17 cellular contexts compared by ENCODE assay signal in the genomic region with DNA sequence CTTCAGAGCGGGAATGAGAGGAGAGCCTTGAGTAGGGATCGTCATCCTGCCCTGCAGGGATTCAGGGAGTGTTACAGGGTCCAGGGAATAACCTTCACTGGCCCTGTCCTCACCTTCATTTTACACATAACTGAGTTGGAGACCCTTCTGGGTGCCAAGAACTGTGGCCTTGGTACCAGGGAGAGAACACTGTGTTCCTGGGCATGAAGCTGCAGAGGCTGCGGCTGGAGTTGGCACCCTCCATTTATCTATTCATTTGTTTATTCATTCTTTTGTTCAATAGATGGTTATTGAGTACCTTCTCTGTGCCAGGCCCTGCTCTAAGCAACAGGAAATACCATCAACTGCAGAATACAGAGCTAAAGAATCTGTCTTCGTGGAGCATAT. TPM values are rescaled to one million over a fixed set of nuclear protein-coding genes. Genes with fewer than 3 reads are reported as not detected.
DNase-seq lines count a peak whose midpoint lies in the region; ATAC-seq and TF ChIP-seq lines count a peak whose summit lies in the region.
"Had no signal": no experiment of that assay in that cellular context is flagged by ENCODE, and none has a peak within 500 bp of the region (broad histone marks: within the 10 kb centered on the region; RNA-seq: fewer than 3 reads in every experiment).

No MANE protein-coding gene starts in this region.

- H3K27ac Mint-ChIP-seq in CD14-positive monocyte: peak overlapping the region; percentile 50 to 94 (median 82)
- H3K27ac Mint-ChIP-seq: activated CD8-positive, alpha-beta T cell treated with anti-CD3 and anti-CD28 coated beads, Interleukin-2, amount 10 ng/mL, durations not matched to agents 7 days and 5 days; activated naive CD8-positive, alpha-beta T cell treated with anti-CD3 and anti-CD28 coated beads, Interleukin-2, amount 50 U/mL, for 24 hours; effector memory CD8-positive, alpha-beta T cell; naive thymus-derived CD8-positive, alpha-beta T cell; WTC11 had no signal

- H3K36me3 Mint-ChIP-seq in CD14-positive monocyte: peaks cover 15 to 16% of the 10 kb centered on the region in 2 donors
- H3K36me3 Mint-ChIP-seq: naive thymus-derived CD8-positive, alpha-beta T cell; WTC11 had no signal

- CTCF ChIA-PET in PC-9 (lab: Charles Lee): interaction anchor here (1.0 kb wide), 1 partner anchor 19 kb away, joined by 4 read pairs; no protein-coding TSS in a partner anchor

- peak overlapping the region; percentile 96 for H3K4me2 ChIP-seq in PC-9
- H3K4me2 ChIP-seq in osteoblast (ENCODE audit: insufficient read depth, low read length): no peak overlapping the region

- no peaks in the 10 kb centered on the region for H3K9me2 ChIP-seq in PC-9 (ENCODE audit: insufficient read depth)

- no peak for TF ChIP-seq POLR2A in esophagus squamous epithelium (IDR thresholded peaks at IDR 0.05)

- peaks cover 16 to 22% (median 20%) of the 10 kb centered on the region in 3 donors for H3K27me3 Mint-ChIP-seq in CD14-positive monocyte (ENCODE audit: low read depth in 3 of 3)

- DNase-seq in CD14-positive monocyte (ENCODE audit: low spot score): no peak
- DNase-seq in PC-9: no peak
- no peak for DNase-seq in esophagus squamous epithelium (lab: John Stamatoyannopoulos, UW)
- DNase-seq in osteoblast (ENCODE audit: insufficient read length, low spot score, missing footprints): peak; percentile 21
- DNase-seq in mesenteric fat pad (ENCODE audit: low spot score): no peak
- no peak for DNase-seq in NCI-H526 (lab: John Stamatoyannopoulos, UW)
- DNase-seq in effector memory CD4-positive, alpha-beta T cell: no peak
- DNase-seq: activated CD8-positive, alpha-beta T cell treated with anti-CD3 and anti-CD28 coated beads, Interleukin-2, amount 10 ng/mL, durations not matched to agents 7 days and 5 days; activated naive CD8-positive, alpha-beta T cell treated with anti-CD3 and anti-CD28 coated beads, Interleukin-2, amount 50 U/mL, for 24 hours; effector memory CD8-positive, alpha-beta T cell; GF-D8; H7; NCI-H524 treated with DMSO at 0.1 percent for 48 hours had no signal

- 33 to 51% methylated on average over 3 to 4 of the region's 4 CpGs for WGBS in esophagus squamous epithelium, 2 donors

- ATAC-seq in GM18511 (IDR thresholded peaks at IDR 0.05; ENCODE audit: unreplicated experiment): no peak
- ATAC-seq: activated CD8-positive, alpha-beta T cell treated with anti-CD3 and anti-CD28 coated beads, Interleukin-2, amount 10 ng/mL, durations not matched to agents 7 days and 5 days; activated naive CD8-positive, alpha-beta T cell treated with anti-CD3 and anti-CD28 coated beads, Interleukin-2, amount 50 U/mL, for 24 hours; effector memory CD8-positive, alpha-beta T cell; naive thymus-derived CD8-positive, alpha-beta T cell; WTC11 had no signal

- no TSS peak for BruUV-seq in PC-9 (replicated peaks; lab: Mats Ljungman, UMichigan)

- peaks cover 62% of the 10 kb centered on the region for H3K36me3 ChIP-seq in PC-9 (ENCODE audit: low read depth)
- H3K36me3 ChIP-seq in esophagus squamous epithelium: no peaks in the 10 kb centered on the region
- H3K36me3 ChIP-seq in osteoblast (ENCODE audit: insufficient read depth, low read length): peaks cover 2% of the 10 kb centered on the region
- no peaks in the 10 kb centered on the region for H3K36me3 ChIP-seq in effector memory CD4-positive, alpha-beta T cell (ENCODE audit: control insufficient read depth, insufficient read depth, low read length)

- no peak overlapping the region for H3K4me3 ChIP-seq in PC-9
- H3K4me3 ChIP-seq in esophagus squamous epithelium: no peak overlapping the region
- H3K4me3 ChIP-seq in osteoblast (ENCODE audit: insufficient read depth, low read length): no peak overlapping the region
- no peak overlapping the region for H3K4me3 ChIP-seq in effector memory CD4-positive, alpha-beta T cell (ENCODE audit: insufficient read depth, low read depth, low read length, poor library complexity, severe bottlenecking)

- H4K20me1 ChIP-seq in PC-9 (ENCODE audit: insufficient read depth): no peaks in the 10 kb centered on the region; the same call in 1 of the 2 replicates
- H4K20me1 ChIP-seq in osteoblast (ENCODE audit: insufficient read depth, low read length): no peaks in the 10 kb centered on the region

- POLR2A ChIA-PET in PC-9 (lab: Charles Lee; ENCODE audit: unreplicated experiment): no interaction called here

- H3F3A ChIP-seq in PC-9 (ENCODE audit: insufficient read depth, low read depth): peaks cover 69% of the 10 kb centered on the region

- H3K27me3 ChIP-seq in PC-9 (ENCODE audit: insufficient read depth, low read depth) (no peaks in the 10 kb centered on the region), esophagus squamous epithelium (peaks cover 0 to 17% (median 0%) of the 10 kb centered on the region in 4 donors), osteoblast (ENCODE audit: insufficient read depth, low read length) (no peaks in the 10 kb centered on the region)
- H3K27me3 ChIP-seq in effector memory CD4-positive, alpha-beta T cell (replicated peaks; ENCODE audit: control insufficient read depth, insufficient read depth, low read length, poor library complexity, severe bottlenecking): peaks cover 8% of the 10 kb centered on the region

- peaks cover 87% of the 10 kb centered on the region for H3K79me2 ChIP-seq in PC-9 (ENCODE audit: low read depth)
- peaks cover 6% of the 10 kb centered on the region for H3K79me2 ChIP-seq in osteoblast (ENCODE audit: insufficient read depth, low read length)

- H3K27ac ChIP-seq in PC-9: peak overlapping the region; percentile 91
- H3K27ac ChIP-seq in esophagus squamous epithelium: peak overlapping the region; percentile 4 to 84 (median 60)
- no peak overlapping the region for H3K27ac ChIP-seq in osteoblast (ENCODE audit: low read depth, low read length)
- H3K27ac ChIP-seq in effector memory CD4-positive, alpha-beta T cell (ENCODE audit: insufficient read depth, low read length, poor library complexity, severe bottlenecking): no peak overlapping the region

- H2AFZ ChIP-seq in PC-9 (no peak overlapping the region), osteoblast (ENCODE audit: low read length) (no peak overlapping the region)

- peak overlapping the region in 1 of 2 donors; percentile 53 for H3K4me3 Mint-ChIP-seq in CD14-positive monocyte
- H3K4me3 Mint-ChIP-seq: activated CD8-positive, alpha-beta T cell treated with anti-CD3 and anti-CD28 coated beads, Interleukin-2, amount 10 ng/mL, durations not matched to agents 7 days and 5 days; activated naive CD8-positive, alpha-beta T cell treated with anti-CD3 and anti-CD28 coated beads, Interleukin-2, amount 50 U/mL, for 24 hours; effector memory CD8-positive, alpha-beta T cell; naive thymus-derived CD8-positive, alpha-beta T cell; WTC11 had no signal

- H3K4me1 ChIP-seq in PC-9 (replicated peaks; ENCODE audit: insufficient read depth): peaks cover 69% of the 10 kb centered on the region
- peaks cover 31 to 75% (median 40%) of the 10 kb centered on the region in 3 donors for H3K4me1 ChIP-seq in esophagus squamous epithelium
- peaks cover 54% of the 10 kb centered on the region for H3K4me1 ChIP-seq in osteoblast (ENCODE audit: insufficient read depth, low read length)
- no peaks in the 10 kb centered on the region for H3K4me1 ChIP-seq in effector memory CD4-positive, alpha-beta T cell (ENCODE audit: control insufficient read depth, insufficient read depth, low read length, poor library complexity, severe bottlenecking)

- no peaks in the 10 kb centered on the region for H3K9me3 ChIP-seq in PC-9 (ENCODE audit: insufficient read depth, low read depth)
- no peaks in the 10 kb centered on the region for H3K9me3 ChIP-seq in esophagus squamous epithelium
- no peaks in the 10 kb centered on the region for H3K9me3 ChIP-seq in osteoblast (ENCODE audit: low read depth, low read length)
- H3K9me3 ChIP-seq in effector memory CD4-positive, alpha-beta T cell (ENCODE audit: control insufficient read depth, low read length): no peaks in the 10 kb centered on the region

- peaks cover 45% of the 10 kb centered on the region for H3K4me1 Mint-ChIP-seq in CD14-positive monocyte
- H3K4me1 Mint-ChIP-seq: activated naive CD8-positive, alpha-beta T cell treated with anti-CD3 and anti-CD28 coated beads, Interleukin-2, amount 50 U/mL, for 24 hours; naive thymus-derived CD8-positive, alpha-beta T cell had no signal

- TF ChIP-seq CTCF in CD14-positive monocyte (IDR thresholded peaks at IDR 0.05) (no peak), PC-9 (conservative IDR thresholded peaks at IDR 0.05) (no peak), esophagus squamous epithelium (IDR thresholded peaks at IDR 0.05) (no peak), osteoblast (IDR thresholded peaks at IDR 0.05; ENCODE audit: extremely low read depth, low read depth, low read length) (no peak)

- intact Hi-C loops in CD14-positive monocyte (cut with micrococcal nuclease) (no loop called here), PC-9 (cut with micrococcal nuclease; ENCODE audit: unreplicated experiment) (no loop called here), esophagus squamous epithelium (cut with DNase I) (no loop called here)

- peaks cover 0 to 2% (median 0%) of the 10 kb centered on the region in 7 donors for H3K9me3 Mint-ChIP-seq in CD14-positive monocyte
- H3K9me3 Mint-ChIP-seq: activated naive CD8-positive, alpha-beta T cell treated with anti-CD3 and anti-CD28 coated beads, Interleukin-2, amount 50 U/mL, for 24 hours; effector memory CD8-positive, alpha-beta T cell; naive thymus-derived CD8-positive, alpha-beta T cell; WTC11 had no signal

RNA-seq across cellular contexts. Expression of gene ABCC3, which starts 6.7 kb away (rescaled TPM):
- 10 to 100 TPM in 1 of 2 donors, 1 to 10 TPM in 1; 2.7 to 11.4 TPM for polyA plus RNA-seq in CD14-positive monocyte
- total RNA-seq in PC-9 (2021) (221 and 273 TPM in 2 replicates), esophagus squamous epithelium (10 to 100 TPM; 19.6 to 93.7 (median 34.1) TPM), osteoblast (12.4 and 28.6 TPM in 2 replicates), mesenteric fat pad (52.8 TPM)
- total RNA-seq: activated CD8-positive, alpha-beta T cell treated with anti-CD3 and anti-CD28 coated beads, Interleukin-2, amount 10 ng/mL, durations not matched to agents 7 days and 5 days; T-helper 1 cell treated with Interleukin-12 subunit alpha and Interleukin-12 subunit beta and Interleukin-4 antibody, amounts not matched to agents 30 ng/mL and 1 ng/mL, for 36 hours had no signal
- polyA plus RNA-seq: naive thymus-derived CD8-positive, alpha-beta T cell had no signal

Comparison
In these comparisons a context has a peak if more than half of its experiments do, and no peak if none do; other contexts are left out.
1. H3K27ac ChIP-seq: peak in PC-9 (single experiment) and esophagus squamous epithelium (4 of 4); none in osteoblast (single experiment) and effector memory CD4-positive, alpha-beta T cell (single experiment).